In genomic region chr1:168087696-168088095, GRCh38 we compare ENCODE assay signal across 20 cellular contexts. TPM values are rescaled to one million over a fixed set of nuclear protein-coding genes. Genes with fewer than 3 reads are reported as not detected.
DNase-seq lines count a peak whose midpoint lies in the region; ATAC-seq and TF ChIP-seq lines count a peak whose summit lies in the region.
"Had no signal": no experiment of that assay in that cellular context is flagged by ENCODE, and none has a peak within 500 bp of the region (broad histone marks: within the 10 kb centered on the region; RNA-seq: fewer than 3 reads in every experiment).

No MANE protein-coding gene starts in this region.

- no peak overlapping the region for H4K91ac ChIP-seq in neuronal stem cell (ENCODE audit: low read depth, low read length, poor library complexity)

- no peak for TF ChIP-seq CTCF in GM10248 (IDR thresholded peaks at IDR 0.05; ENCODE audit: control extremely low read depth, extremely low read depth, low read depth, missing control alignments)
- no peak for TF ChIP-seq CTCF in coronary artery (IDR thresholded peaks at IDR 0.05)
- no peak for TF ChIP-seq CTCF in hepatocyte (IDR thresholded peaks at IDR 0.05; ENCODE audit: poor library complexity)

- H3K4me3 ChIP-seq in coronary artery, result no peak overlapping the region
- H3K4me3 ChIP-seq in hepatocyte, result no peak overlapping the region
- no peak overlapping the region for H3K4me3 ChIP-seq in neuronal stem cell (ENCODE audit: low read length in 2 of 2)
- H3K4me3 ChIP-seq: BLaER1 treated with 17β-estradiol and CSF1 and Interleukin-3, amounts not matched to agents 10 nM and 100 nM; GM23248 had no signal

- no peak overlapping the region for H2AK5ac ChIP-seq in neuronal stem cell (ENCODE audit: low read depth, low read length)

- H3K79me2 ChIP-seq in hepatocyte, result no peaks in the 10 kb centered on the region

- H3K23ac ChIP-seq in neuronal stem cell (ENCODE audit: low read depth, low read length, poor library complexity), result no peak overlapping the region

- H3K4me2 ChIP-seq in hepatocyte, result no peak overlapping the region
- H3K4me2 ChIP-seq in neuronal stem cell (ENCODE audit: insufficient read depth, low read length, poor library complexity, severe bottlenecking), result no peak overlapping the region
- H3K4me2 ChIP-seq: BLaER1 treated with 17β-estradiol and CSF1 and Interleukin-3, amounts not matched to agents 10 nM and 100 nM had no signal

- H3K9ac ChIP-seq in neuronal stem cell (ENCODE audit: low read depth, low read length, poor library complexity), result no peak overlapping the region
- H3K9ac ChIP-seq: BLaER1 treated with 17β-estradiol and CSF1 and Interleukin-3, amounts not matched to agents 10 nM and 100 nM; GM23248 had no signal

- DNase-seq in GM10248 (ENCODE audit: extremely low spot score), result peak; percentile 8
- peak; percentile 45 for DNase-seq in coronary artery (ENCODE audit: low spot score)
- DNase-seq in hepatocyte (ENCODE audit: low spot score), result no peak
- DNase-seq in neuronal stem cell (ENCODE audit: low spot score), result no peak
- no peak for DNase-seq in dermis blood vessel endothelial cell
- DNase-seq in activated naive CD4-positive, alpha-beta T cell treated with Interleukin-2 at 50 U/mL for 16 hours, result no peak
- DNase-seq: CD4-positive, alpha-beta T cell; CD8-positive, alpha-beta memory T cell; DMS 273 treated with DMSO at 0.1 percent for 48 hours; DMS79; EL; GDM1; GM23248; H9 had no signal

- no peak overlapping the region for H2BK12ac ChIP-seq in neuronal stem cell (ENCODE audit: low read length)

- H2AFZ ChIP-seq in hepatocyte (no peak overlapping the region), neuronal stem cell (ENCODE audit: low read length) (no peak overlapping the region)
- H2AFZ ChIP-seq: GM23248 had no signal

- H4K8ac ChIP-seq in neuronal stem cell (ENCODE audit: low read depth, low read length), result no peak overlapping the region

- H4K20me1 ChIP-seq in hepatocyte (ENCODE audit: insufficient read depth, poor library complexity, severe bottlenecking), result no peaks in the 10 kb centered on the region
- H4K20me1 ChIP-seq: BLaER1 treated with 17β-estradiol and CSF1 and Interleukin-3, amounts not matched to agents 10 nM and 100 nM had no signal

- H3K4ac ChIP-seq in neuronal stem cell (ENCODE audit: low read length), result no peak overlapping the region

- ATAC-seq in HG02840 (IDR thresholded peaks at IDR 0.05; ENCODE audit: low FRiP score, unreplicated experiment) (no peak), GM18517 (IDR thresholded peaks at IDR 0.05; ENCODE audit: unreplicated experiment) (no peak)
- ATAC-seq: HCT116 had no signal

- H3K18ac ChIP-seq in neuronal stem cell (ENCODE audit: low read length), result no peak overlapping the region

- POLR2A ChIA-PET in GM10248 (lab: Yijun Ruan, JAX), result no interaction called here

- H3K9me2 ChIP-seq in hepatocyte (replicated peaks; ENCODE audit: insufficient read depth), result no peaks in the 10 kb centered on the region

- no peak overlapping the region for H3K14ac ChIP-seq in neuronal stem cell (ENCODE audit: low read length)

- no peaks in the 10 kb centered on the region for H3K27me3 ChIP-seq in hepatocyte
- H3K27me3 ChIP-seq in neuronal stem cell (ENCODE audit: control insufficient read depth in 3 of 3, insufficient read depth in 3 of 3, low read depth in 1 of 3, low read length in 3 of 3), result no peaks in the 10 kb centered on the region
- H3K27me3 ChIP-seq: BLaER1 treated with 17β-estradiol and CSF1 and Interleukin-3, amounts not matched to agents 10 nM and 100 nM had no signal

- H3K27ac ChIP-seq in coronary artery (no peak overlapping the region), hepatocyte (peak overlapping the region; percentile 88), neuronal stem cell (replicated peaks; ENCODE audit: low read length) (no peak overlapping the region)
- H3K27ac ChIP-seq: 22Rv1; BLaER1 treated with 17β-estradiol and CSF1 and Interleukin-3, amounts not matched to agents 10 nM and 100 nM; GM23248 had no signal

- WGBS in hepatocyte (ENCODE audit: low lambda C conversion rate, missing lambda C conversion rate), result 84% methylated on average over 10 of the region's 10 CpGs
- WGBS in neuronal stem cell (ENCODE audit: extremely low coverage in 2 of 2, insufficient read length in 2 of 2, insufficient replicate concordance in 1 of 2), 2 donors, result 83% methylated on average over 1 of the region's 10 CpGs; no CpG with 5 or more reads in 1 of the 2 donors

- no peaks in the 10 kb centered on the region for H3K36me3 ChIP-seq in hepatocyte (replicated peaks; ENCODE audit: insufficient read depth, low read depth)
- peaks cover 40 to 93% of the 10 kb centered on the region in 2 donors for H3K36me3 ChIP-seq in neuronal stem cell (replicated peaks in 1 of 2; ENCODE audit: control insufficient read depth in 2 of 2, insufficient read depth in 2 of 2, low read length in 2 of 2)
- H3K36me3 ChIP-seq: BLaER1 treated with 17β-estradiol and CSF1 and Interleukin-3, amounts not matched to agents 10 nM and 100 nM had no signal

- no peak overlapping the region for H2BK15ac ChIP-seq in neuronal stem cell (ENCODE audit: low read length)

- H2BK5ac ChIP-seq in neuronal stem cell (ENCODE audit: low read length), result peak overlapping the region; percentile 19

- H3K9me3 ChIP-seq in hepatocyte (ENCODE audit: low read depth) (no peaks in the 10 kb centered on the region), neuronal stem cell (replicated peaks in 1 of 2; ENCODE audit: control insufficient read depth in 2 of 2, insufficient read depth in 1 of 2, low read depth in 1 of 2, low read length in 2 of 2) (no peaks in the 10 kb centered on the region)
- H3K9me3 ChIP-seq: BLaER1 treated with 17β-estradiol and CSF1 and Interleukin-3, amounts not matched to agents 10 nM and 100 nM had no signal

- CTCF ChIA-PET in GM10248 (lab: Yijun Ruan, JAX), result interaction anchor here (0.9 to 3.6 kb wide), 3 partner anchors 10 to 27 kb away, joined by 3 to 10 read pairs (median 4); no protein-coding TSS in a partner anchor

- H2BK120ac ChIP-seq in neuronal stem cell (ENCODE audit: low read depth, low read length), result no peak overlapping the region

- H3K4me1 ChIP-seq in hepatocyte (ENCODE audit: insufficient read depth), result no peaks in the 10 kb centered on the region
- H3K4me1 ChIP-seq in neuronal stem cell (ENCODE audit: control insufficient read depth in 2 of 2, insufficient read depth in 1 of 2, low read depth in 1 of 2, low read length in 2 of 2), result peaks cover 0 to 9% of the 10 kb centered on the region in 2 donors

- peaks cover 3% of the 10 kb centered on the region for H3K79me1 ChIP-seq in neuronal stem cell (ENCODE audit: low read depth, low read length)

RNA-seq across cellular contexts. Expression of gene GPR161, which starts 49.0 kb away (rescaled TPM):
- total RNA-seq in hepatocyte (13.6 and 15.9 TPM in 2 replicates), dermis blood vessel endothelial cell (18.4 and 19.6 TPM in 2 replicates)
- polyA plus RNA-seq in hepatocyte, result 19.3 and 22.4 TPM in 2 replicates
- 19.6 TPM for polyA plus RNA-seq in neuronal stem cell (2013, experiment 1 of 2)
- 19.7 TPM for polyA plus RNA-seq in neuronal stem cell (2013, experiment 2 of 2)
- total RNA-seq: CD4-positive, alpha-beta T cell had no signal
- polyA plus RNA-seq: CD14-positive monocyte had no signal

Comparison
In these comparisons a context has a peak if more than half of its experiments do, and no peak if none do; other contexts are left out.
1. DNase-seq: peak in GM10248 (single experiment) and coronary artery (single experiment); none in hepatocyte (single experiment), neuronal stem cell (single experiment), dermis blood vessel endothelial cell (single experiment) and activated naive CD4-positive, alpha-beta T cell treated with Interleukin-2 at 50 U/mL for 16 hours (single experiment).